In the genomic region with DNA sequence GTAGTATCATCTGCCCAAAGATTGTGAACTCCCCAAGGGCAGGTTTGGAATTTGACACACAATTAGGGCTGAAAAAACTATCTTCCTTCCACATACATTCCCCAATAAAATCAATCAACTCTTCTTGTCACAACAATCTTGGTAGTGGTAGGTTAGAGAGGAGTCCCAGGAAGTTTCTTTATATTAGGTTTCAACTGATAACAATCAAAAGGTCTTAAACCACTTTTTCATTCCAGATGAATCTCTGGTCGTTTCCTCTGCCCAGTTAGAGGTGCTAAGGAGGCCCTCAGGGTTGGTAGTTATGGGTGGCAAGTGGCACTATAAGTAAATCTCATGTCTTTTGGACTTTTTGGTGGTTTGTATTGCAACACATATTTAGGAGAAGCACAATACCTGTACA, we compare ENCODE assay signal across 9 cellular contexts.
A peak's percentile ranks its signal among the peaks of the same experiment; 100 is the strongest.
DNase-seq lines count a peak whose midpoint lies in the region; ATAC-seq and TF ChIP-seq lines count a peak whose summit lies in the region.
"Had no signal": no experiment of that assay in that cellular context is flagged by ENCODE, and none has a peak within 500 bp of the region (broad histone marks: within the 10 kb centered on the region; RNA-seq: fewer than 3 reads in every experiment).

No MANE protein-coding gene starts in this region.

- no peak overlapping the region for H3K27ac ChIP-seq in iPS-18a (ENCODE audit: low read length)

- H3K4me3 ChIP-seq in WI38 (ENCODE audit: low read depth, low read length) (peak overlapping the region; percentile 97; the same call in 1 of the 2 replicates), iPS-18a (ENCODE audit: low read length) (peak overlapping the region; percentile 97)

- H3K9me3 Mint-ChIP-seq in T-helper 1 cell treated with Interleukin-12 subunit alpha and Interleukin-12 subunit beta and Interleukin-4 antibody, amounts not matched to agents 30 μg/mL and 1 μg/mL, for 36 hours = no peaks in the 10 kb centered on the region
- H3K9me3 Mint-ChIP-seq in stimulated activated naive CD8-positive, alpha-beta T cell treated with anti-CD3 and anti-CD28 coated beads, Interleukin-15, amount 100 ng/mL, for 72 hours = peaks cover 0 to 7% of the 10 kb centered on the region in 2 donors

- H3K9me3 ChIP-seq in iPS-18a (ENCODE audit: control insufficient read depth, low read depth, low read length) = no peaks in the 10 kb centered on the region

- H3K9ac ChIP-seq in iPS-18a (ENCODE audit: low read length) = no peak overlapping the region

- peaks cover 13% of the 10 kb centered on the region for H3K27me3 ChIP-seq in iPS-18a (ENCODE audit: control insufficient read depth, insufficient read depth, low read length)

- peaks cover 33% of the 10 kb centered on the region for H3K4me1 ChIP-seq in iPS-18a (ENCODE audit: control insufficient read depth, low read depth, low read length)

- H3K36me3 ChIP-seq in iPS-18a (ENCODE audit: control insufficient read depth, low read depth, low read length) = peaks cover 19% of the 10 kb centered on the region

- H3K27ac Mint-ChIP-seq in T-helper 1 cell treated with Interleukin-12 subunit alpha and Interleukin-12 subunit beta and Interleukin-4 antibody, amounts not matched to agents 30 μg/mL and 1 μg/mL, for 36 hours = peak overlapping the region; percentile 96
- peak overlapping the region in 1 of 2 donors; percentile 62 for H3K27ac Mint-ChIP-seq in stimulated activated naive CD8-positive, alpha-beta T cell treated with anti-CD3 and anti-CD28 coated beads, Interleukin-15, amount 100 ng/mL, for 72 hours

- ATAC-seq in stimulated activated naive CD8-positive, alpha-beta T cell treated with anti-CD3 and anti-CD28 coated beads, Interleukin-15, amount 100 ng/mL, for 72 hours = no peak
- ATAC-seq in HG02884 (IDR thresholded peaks at IDR 0.05; ENCODE audit: unreplicated experiment) (no peak), HG02763 (IDR thresholded peaks at IDR 0.05; ENCODE audit: unreplicated experiment) (no peak)

- H3K4me1 Mint-ChIP-seq in T-helper 1 cell treated with Interleukin-12 subunit alpha and Interleukin-12 subunit beta and Interleukin-4 antibody, amounts not matched to agents 30 μg/mL and 1 μg/mL, for 36 hours (ENCODE audit: low read depth) = peaks cover 42% of the 10 kb centered on the region
- H3K4me1 Mint-ChIP-seq in stimulated activated naive CD8-positive, alpha-beta T cell treated with anti-CD3 and anti-CD28 coated beads, Interleukin-15, amount 100 ng/mL, for 72 hours = peaks cover 71% of the 10 kb centered on the region

- no peaks in the 10 kb centered on the region for H3K27me3 Mint-ChIP-seq in T-helper 1 cell treated with Interleukin-12 subunit alpha and Interleukin-12 subunit beta and Interleukin-4 antibody, amounts not matched to agents 30 μg/mL and 1 μg/mL, for 36 hours (ENCODE audit: low read depth)
- H3K27me3 Mint-ChIP-seq in stimulated activated naive CD8-positive, alpha-beta T cell treated with anti-CD3 and anti-CD28 coated beads, Interleukin-15, amount 100 ng/mL, for 72 hours = no peaks in the 10 kb centered on the region

- H3K36me3 Mint-ChIP-seq in T-helper 1 cell treated with Interleukin-12 subunit alpha and Interleukin-12 subunit beta and Interleukin-4 antibody, amounts not matched to agents 30 μg/mL and 1 μg/mL, for 36 hours (ENCODE audit: low read depth) = peaks cover 28% of the 10 kb centered on the region

- peak overlapping the region; percentile 88 for H3K4me3 Mint-ChIP-seq in T-helper 1 cell treated with Interleukin-12 subunit alpha and Interleukin-12 subunit beta and Interleukin-4 antibody, amounts not matched to agents 30 μg/mL and 1 μg/mL, for 36 hours
- H3K4me3 Mint-ChIP-seq in stimulated activated naive CD8-positive, alpha-beta T cell treated with anti-CD3 and anti-CD28 coated beads, Interleukin-15, amount 100 ng/mL, for 72 hours = peak overlapping the region; percentile 97 to 98

- TF ChIP-seq CTCF in WI38 (IDR thresholded peaks at IDR 0.05; ENCODE audit: low read depth, low read length) = no peak

- DNase-seq in T-helper 1 cell = no peak
- no peak for DNase-seq in stimulated activated naive CD8-positive, alpha-beta T cell treated with anti-CD3 and anti-CD28 coated beads, Interleukin-15, amount 100 ng/mL, for 72 hours
- no peak for DNase-seq in NCI-H69 (lab: John Stamatoyannopoulos, UW)
- DNase-seq: trophoblast cell had no signal
